1 cellular context compared by ENCODE assay signal in genomic region chr17:62666061-62666800, GRCh38.
TF ChIP-seq lines count a peak whose summit lies in the region.

No MANE protein-coding gene starts in this region.

TF ChIP-seq in H1, 55 proteins besides CTCF, POLR2A, EP300 and RAD21 (continued from another document):
- no peak for TF ChIP-seq TAF7 (optimal IDR thresholded peaks at IDR 0.05; ENCODE audit: borderline replicate concordance, low read depth, low read length)
- no peak for TF ChIP-seq POU5F1 (IDR thresholded peaks at IDR 0.05; ENCODE audit: low read depth, low read length)
- TF ChIP-seq CREB1 (IDR thresholded peaks at IDR 0.05), result no peak
- TF ChIP-seq GTF2F1 (IDR thresholded peaks at IDR 0.05; ENCODE audit: borderline replicate concordance, low read depth, low read length), result no peak
- TF ChIP-seq CTBP2 (IDR thresholded peaks at IDR 0.05; ENCODE audit: borderline replicate concordance, insufficient read depth, insufficient read length, low read length), result no peak
